In the genomic region with DNA sequence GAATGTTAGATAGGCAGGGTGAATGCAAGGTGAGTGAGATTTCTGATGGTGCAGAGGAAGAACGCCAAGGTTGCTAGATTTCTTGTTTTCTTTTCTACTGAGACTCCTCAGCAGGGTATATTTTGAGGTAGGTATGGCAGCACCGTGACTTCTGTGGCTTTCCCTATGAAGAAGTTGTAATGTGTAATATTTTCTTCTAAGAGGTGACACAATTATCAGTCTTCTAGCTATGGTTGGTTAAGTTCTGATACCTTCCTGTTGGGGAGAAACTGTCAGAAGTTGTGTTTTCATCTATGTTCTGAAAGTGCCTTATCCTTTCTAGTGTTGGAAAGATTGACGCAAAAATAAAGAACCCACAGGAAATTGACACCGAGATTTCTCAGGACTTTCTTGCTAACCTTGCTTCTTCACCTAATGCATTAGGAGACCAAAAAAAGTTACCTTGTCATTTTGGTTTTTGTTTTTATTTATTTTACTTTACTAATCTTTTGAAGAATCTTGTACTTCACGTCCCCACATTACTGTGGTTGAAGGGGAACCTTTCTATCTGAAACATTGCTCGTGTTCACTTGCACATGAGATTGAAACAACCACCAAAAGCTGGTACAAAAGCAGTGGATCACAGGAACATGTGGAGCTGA, we compare ENCODE assay signal across 8 cellular contexts. TPM values are rescaled to one million over a fixed set of nuclear protein-coding genes. Genes with fewer than 3 reads are reported as not detected.
DNase-seq lines count a peak whose midpoint lies in the region; ATAC-seq and TF ChIP-seq lines count a peak whose summit lies in the region.

No MANE protein-coding gene starts in this region.

- TF ChIP-seq POLR2A in lower leg skin (IDR thresholded peaks at IDR 0.05), result no peak

- H3K4me3 ChIP-seq in mucosa of rectum (ENCODE audit: low read length in 2 of 2), result no peak overlapping the region
- H3K4me3 ChIP-seq in lower leg skin (ENCODE audit: low read depth, poor library complexity, severe bottlenecking), result no peak overlapping the region

- H3K9ac ChIP-seq in mucosa of rectum (ENCODE audit: low read depth in 1 of 2, low read length in 2 of 2), result no peak overlapping the region

- 82 to 90% methylated on average over 6 of the region's 6 CpGs for WGBS in lower leg skin, 2 donors

- H3K27me3 ChIP-seq in mucosa of rectum (ENCODE audit: control insufficient read depth in 2 of 2, insufficient read depth in 2 of 2, low read length in 2 of 2), result no peaks in the 10 kb centered on the region

- no peaks in the 10 kb centered on the region for H3K4me1 ChIP-seq in mucosa of rectum (ENCODE audit: control insufficient read depth in 2 of 2, insufficient read depth in 2 of 2, low read length in 2 of 2)

- H3K36me3 ChIP-seq in mucosa of rectum (ENCODE audit: control insufficient read depth in 2 of 2, insufficient read depth in 2 of 2, low read length in 2 of 2), result no peaks in the 10 kb centered on the region

- TF ChIP-seq CTCF in lower leg skin (IDR thresholded peaks at IDR 0.05), result no peak

- intact Hi-C loops in lower leg skin (cut with DNase I; ENCODE audit: low total_unique reads), result no loop called here

- DNase-seq in superior temporal gyrus (ENCODE audit: extremely low spot score), result no peak
- no peak for DNase-seq in lower leg skin (ENCODE audit: low spot score in 2 of 2)
- DNase-seq in NCI-H82 (lab: John Stamatoyannopoulos, UW), result no peak
- DNase-seq in DMS153 treated with DMSO at 0.1 percent for 48 hours (lab: John Stamatoyannopoulos, UW; ENCODE audit: unreplicated experiment), result no peak

- ATAC-seq in GM18858 (IDR thresholded peaks at IDR 0.05; ENCODE audit: unreplicated experiment) (peak; percentile 60), GM21619 (IDR thresholded peaks at IDR 0.05; ENCODE audit: unreplicated experiment) (peak; percentile 60), HG03521 (IDR thresholded peaks at IDR 0.05; ENCODE audit: unreplicated experiment) (peak; percentile 42)

- peak overlapping the region; percentile 21 to 49 for H3K27ac ChIP-seq in mucosa of rectum (ENCODE audit: low read depth in 2 of 2, low read length in 2 of 2)

- H3K9me3 ChIP-seq in mucosa of rectum (ENCODE audit: control insufficient read depth in 2 of 2, low read length in 2 of 2), result peaks cover 0 to 6% of the 10 kb centered on the region in 2 donors

RNA-seq across cellular contexts. Expression of gene IL18R1, which starts 11.9 kb away (rescaled TPM):
- 1 to 10 TPM; 1.6 to 3.6 (median 2.6) TPM for total RNA-seq in lower leg skin

RNA-seq across cellular contexts. Expression of gene IL18RAP, which starts 55.5 kb away (rescaled TPM):
- total RNA-seq in lower leg skin, result under 1 TPM in 3 of 4 donors, not detected in 1; 0.21 to 0.39 (median 0.23) TPM

RNA-seq across cellular contexts. Expression of gene IL1RL1, which starts 56.1 kb away (rescaled TPM):
- total RNA-seq in lower leg skin, result 1 to 10 TPM in 3 of 4 donors, under 1 TPM in 1; 0.88 to 5.8 (median 1.9) TPM
